In genomic region chr9:82599550-82599949, GRCh38 we compare ENCODE assay signal across 20 cellular contexts.
"Had no signal": no experiment of that assay in that cellular context is flagged by ENCODE, and none has a peak within 500 bp of the region (broad histone marks: within the 10 kb centered on the region; RNA-seq: fewer than 3 reads in every experiment).

No MANE protein-coding gene starts in this region.

- ATAC-seq: activated CD8-positive, alpha-beta T cell treated with anti-CD3 and anti-CD28 coated beads, Interleukin-2, amount 10 ng/mL, durations not matched to agents 7 days and 5 days; activated naive CD8-positive, alpha-beta T cell treated with anti-CD3 and anti-CD28 coated beads, Interleukin-2, amount 50 U/mL, for 24 hours; heart left ventricle; left ventricle myocardium superior; natural killer cell treated with Interleukin-12 subunit alpha and Interleukin-12 subunit beta and Interleukin-15 and Interleukin-18, amount 100 ng/mL, for 72 hours had no signal

- DNase-seq: activated CD4-positive, alpha-beta T cell treated with anti-CD3 and anti-CD28 coated beads for 1 hour; activated CD4-positive, alpha-beta T cell treated with anti-CD3 and anti-CD28 coated beads, Interleukin-2, amount 50 U/mL, for 1 hour; activated CD8-positive, alpha-beta T cell treated with anti-CD3 and anti-CD28 coated beads, Interleukin-2, amount 10 ng/mL, durations not matched to agents 7 days and 5 days; activated gamma-delta T cell; activated naive CD4-positive, alpha-beta T cell treated with anti-CD3 and anti-CD28 coated beads, Interleukin-2, amount 50 U/mL, for 16 hours; activated naive CD8-positive, alpha-beta T cell treated with anti-CD3 and anti-CD28 coated beads, Interleukin-2, amount 50 U/mL, for 24 hours; cortex of kidney; heart left ventricle; left ventricle myocardium superior; ovary; stimulated activated CD4-positive, alpha-beta T cell treated with anti-CD3 and anti-CD28 coated beads, Interleukin-4, amount 100 ng/mL, for 1 hour; stimulated activated naive CD4-positive, alpha-beta T cell; upper lobe of left lung had no signal

- H3K27me3 ChIP-seq: cardiac muscle cell, heart left ventricle, neutrophil, ovary, upper lobe of left lung had no signal

- H3K4me3 ChIP-seq: cardiac muscle cell, heart left ventricle, ovary, prostate gland, thoracic aorta, upper lobe of left lung had no signal

- H3K9me3 ChIP-seq: heart left ventricle, neutrophil, ovary, prostate gland, thoracic aorta, upper lobe of left lung had no signal

- H3K36me3 ChIP-seq: cardiac muscle cell, heart left ventricle, neutrophil, ovary, prostate gland, thoracic aorta, upper lobe of left lung had no signal

- FAIRE-seq: islet of Langerhans had no signal

- H3K4me1 ChIP-seq: prostate gland had no signal

- H3K27ac ChIP-seq: cardiac muscle cell, epithelial cell of prostate, heart left ventricle, neutrophil, ovary, prostate gland, thoracic aorta, upper lobe of left lung had no signal
